9 cellular contexts compared by ENCODE assay signal in the genomic region with DNA sequence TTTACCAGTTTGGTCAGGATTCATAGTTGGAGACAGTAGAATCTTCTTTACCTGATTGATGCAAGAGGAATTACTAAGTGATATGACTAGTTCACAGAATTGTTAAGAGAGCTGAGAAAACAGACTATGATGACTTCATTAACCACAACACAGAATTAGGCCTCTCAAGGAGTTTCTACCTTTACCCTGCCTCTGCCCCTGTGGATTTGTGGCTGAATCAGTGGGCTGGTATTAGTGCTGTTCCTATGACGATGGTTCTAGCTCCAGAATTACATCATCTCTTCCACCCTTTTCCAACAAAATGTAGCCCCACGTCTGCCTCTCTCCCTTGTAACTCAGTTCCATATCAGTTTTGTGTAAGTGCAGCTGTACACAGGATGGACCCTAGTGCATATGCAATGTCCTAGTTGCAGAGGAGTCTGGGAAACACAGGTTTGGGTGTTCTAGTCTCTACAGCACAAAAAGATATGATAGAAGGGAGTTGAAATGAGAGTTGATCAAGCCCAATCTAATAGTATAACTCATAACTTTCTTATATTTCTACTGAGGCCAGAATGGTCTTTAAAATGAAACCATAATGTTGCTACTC.
DNase-seq lines count a peak whose midpoint lies in the region; ATAC-seq lines count a peak whose summit lies in the region.
"Had no signal": no experiment of that assay in that cellular context is flagged by ENCODE, and none has a peak within 500 bp of the region (broad histone marks: within the 10 kb centered on the region; RNA-seq: fewer than 3 reads in every experiment).

No MANE protein-coding gene starts in this region.

- ATAC-seq in GM18868 (IDR thresholded peaks at IDR 0.05; ENCODE audit: unreplicated experiment) (peak; percentile 96), GM21786 (IDR thresholded peaks at IDR 0.05; ENCODE audit: unreplicated experiment) (peak; percentile 88)

- DNase-seq in HT1080 (ENCODE audit: low read depth), result peak; percentile 86
- peak; percentile 66 for DNase-seq in islet precursor cell
- DNase-seq in ureter (ENCODE audit: low spot score), result no peak
- no peak for DNase-seq in DMS114 treated with DMSO at 0.1 percent for 48 hours (lab: John Stamatoyannopoulos, UW; ENCODE audit: unreplicated experiment)
- DNase-seq in NCI-H1105 treated with DMSO at 0.1 percent for 48 hours (lab: John Stamatoyannopoulos, UW), result no peak
- DNase-seq: colonic mucosa, NCI-H774 had no signal

Comparison
In these comparisons a context has a peak if more than half of its experiments do, and no peak if none do; other contexts are left out.
1. DNase-seq: peak in HT1080 (single experiment) and islet precursor cell (single experiment); none in ureter (single experiment), DMS114 treated with DMSO at 0.1 percent for 48 hours (single experiment) and NCI-H1105 treated with DMSO at 0.1 percent for 48 hours (single experiment).